9 cellular contexts compared by ENCODE assay signal in genomic region chr14:73829526-73830431, GRCh38. TPM values are rescaled to one million over a fixed set of nuclear protein-coding genes. Genes with fewer than 3 reads are reported as not detected.
A peak's percentile ranks its signal among the peaks of the same experiment; 100 is the strongest.
DNase-seq lines count a peak whose midpoint lies in the region; ATAC-seq and TF ChIP-seq lines count a peak whose summit lies in the region.
"Had no signal": no experiment of that assay in that cellular context is flagged by ENCODE, and none has a peak within 500 bp of the region (broad histone marks: within the 10 kb centered on the region; RNA-seq: fewer than 3 reads in every experiment).

No MANE protein-coding gene starts in this region.

- no peak overlapping the region for H2AK5ac ChIP-seq in H9 (ENCODE audit: insufficient read length, low read length)

- H2BK5ac ChIP-seq in H9 (ENCODE audit: insufficient read length, low read length): no peak overlapping the region

- no peak overlapping the region for H4K91ac ChIP-seq in H9 (ENCODE audit: insufficient read length, low read depth, low read length)

- H3K79me2 ChIP-seq in H9 (ENCODE audit: insufficient read depth, low read length): no peaks in the 10 kb centered on the region

- H3K9me3 Mint-ChIP-seq in T-cell: no peaks in the 10 kb centered on the region
- no peaks in the 10 kb centered on the region for H3K9me3 Mint-ChIP-seq in H9

- H3K23ac ChIP-seq in H9 (ENCODE audit: insufficient read length, low read depth, low read length): no peak overlapping the region

- WGBS in H9 (ENCODE audit: extremely low coverage, insufficient read length, low lambda C conversion rate): no CpG with 5 or more reads among the region's 9 CpGs

- no peak overlapping the region for H4K8ac ChIP-seq in H9 (replicated peaks; ENCODE audit: insufficient read length, low read depth, low read length)

- TF ChIP-seq CTCF in HEK293 (tag by site-specific recombination; IDR thresholded peaks at IDR 0.05) (no peak), thoracic aorta (IDR thresholded peaks at IDR 0.05) (no peak), H9 (conservative IDR thresholded peaks at IDR 0.05) (no peak)

- no peak overlapping the region for H3K18ac ChIP-seq in H9 (ENCODE audit: insufficient read length, low read depth, low read length)

- CTCF ChIA-PET in HEK293 (lab: Yijun Ruan, JAX): interaction anchor here (0.6 to 1.5 kb wide), 4 partner anchors 17 to 217 kb away, joined by 3 to 5 read pairs (median 4); no protein-coding TSS in a partner anchor
- CTCF ChIA-PET in T-cell (lab: Charles Lee): interaction anchor here (0.6 to 0.7 kb wide), 4 partner anchors 71 to 881 kb away, joined by 3 to 9 read pairs (median 5); no protein-coding TSS in a partner anchor

- peak in 1 of 4 experiments; percentile 55 for ATAC-seq in T-cell (replicated peaks in 1 of 4)
- peak; percentile 82 for ATAC-seq in thoracic aorta (ENCODE audit: insufficient number of reproducible peaks, low FRiP score, low read depth)
- no peak for ATAC-seq in GM21576 (IDR thresholded peaks at IDR 0.05; ENCODE audit: unreplicated experiment)
- ATAC-seq in HG02840 (IDR thresholded peaks at IDR 0.05; ENCODE audit: low FRiP score, unreplicated experiment): no peak

- no peak overlapping the region for H3K4ac ChIP-seq in H9 (ENCODE audit: low read depth, low read length)

- H3K79me1 ChIP-seq in H9 (ENCODE audit: insufficient read depth, low read depth, low read length, poor library complexity, severe bottlenecking): no peaks in the 10 kb centered on the region

- H3K4me1 ChIP-seq in HEK293 (ENCODE audit: control insufficient read depth, insufficient read depth, low read length) (peaks cover 8% of the 10 kb centered on the region), thoracic aorta (ENCODE audit: control insufficient read depth in 1 of 2, low read depth in 2 of 2) (peaks cover 4 to 20% of the 10 kb centered on the region in 2 donors), H9 (ENCODE audit: insufficient read depth, low read length) (peaks cover 4% of the 10 kb centered on the region; the same call in 1 of the 2 replicates)

- H3K27me3 Mint-ChIP-seq in T-cell (no peaks in the 10 kb centered on the region), H9 (ENCODE audit: low read depth) (no peaks in the 10 kb centered on the region; the same call in 1 of the 2 replicates)

- H3K27ac Mint-ChIP-seq in T-cell (peak overlapping the region; percentile 4 to 70), H9 (no peak overlapping the region)

- POLR2A ChIA-PET in HEK293 (lab: Yijun Ruan, JAX): interaction anchor here (0.6 to 1.3 kb wide), 3 partner anchors 22 to 326 kb away, joined by 4 to 16 read pairs (median 5); partner anchors contain the start of gene PTGR2
- POLR2A ChIA-PET in T-cell (lab: Charles Lee): interaction anchor here in 1 of 2 donors (0.6 kb wide), 2 partner anchors 24 to 107 kb away, joined by 3 to 6 read pairs; no protein-coding TSS in a partner anchor

- no peak overlapping the region for H3K4me2 ChIP-seq in H9 (ENCODE audit: insufficient read depth, insufficient read length, low read length)

- no peak overlapping the region for H3T11ph ChIP-seq in H9 (ENCODE audit: low read length)

- H3K4me3 ChIP-seq in HEK293 (ENCODE audit: low read depth, low read length) (no peak overlapping the region), thoracic aorta (no peak overlapping the region)

- DNase-seq in ELR (ENCODE audit: low read depth) (peak; percentile 88), T-cell (peak in 2 of 34 experiments; percentile 4 to 8), fibroblast of peridontal ligament (ENCODE audit: extremely low read depth) (peak; percentile 89), thoracic aorta (ENCODE audit: low spot score) (no peak), H9 (no peak)

- no peak overlapping the region for H2BK120ac ChIP-seq in H9 (ENCODE audit: low read depth, low read length, poor library complexity, severe bottlenecking)

- H2BK15ac ChIP-seq in H9 (ENCODE audit: low read depth, low read length): no peak overlapping the region

- no peak overlapping the region for H3K4me3 Mint-ChIP-seq in T-cell
- no peak overlapping the region for H3K4me3 Mint-ChIP-seq in H9

- no peak overlapping the region; the same call in 1 of the 2 replicates for H3K14ac ChIP-seq in H9 (ENCODE audit: insufficient read depth, low read length)

- no peak overlapping the region for H3K27ac ChIP-seq in HEK293 (ENCODE audit: extremely low read depth, low read depth, low read length)
- H3K27ac ChIP-seq in thoracic aorta: peak overlapping the region; percentile 51 to 56
- no peak overlapping the region for H3K27ac ChIP-seq in H9 (ENCODE audit: insufficient read length, low read depth, low read length)
- H3K27ac ChIP-seq: epithelial cell of prostate had no signal

- no peaks in the 10 kb centered on the region for H3K23me2 ChIP-seq in H9 (ENCODE audit: insufficient read length, low read depth, low read length, poor library complexity, severe bottlenecking)

- H4K5ac ChIP-seq in H9 (ENCODE audit: insufficient read length, low read depth, low read length): no peak overlapping the region

- no peak overlapping the region for H3K9ac ChIP-seq in H9 (ENCODE audit: extremely low read depth, insufficient read length, low read length)

- no peak overlapping the region for H2AFZ ChIP-seq in H9 (ENCODE audit: low read length)

- no peak overlapping the region for H2BK12ac ChIP-seq in H9 (ENCODE audit: insufficient read length, low read depth, low read length)

- H3K56ac ChIP-seq in H9 (ENCODE audit: insufficient read length, low read depth, low read length): no peak overlapping the region

- H3K36me3 Mint-ChIP-seq in T-cell (no peaks in the 10 kb centered on the region), H9 (ENCODE audit: insufficient read depth in 1 of 3, low read depth in 3 of 3) (no peaks in the 10 kb centered on the region)

- peaks cover 5 to 10% (median 5%) of the 10 kb centered on the region in 3 donors for H3K4me1 Mint-ChIP-seq in T-cell
- H3K4me1 Mint-ChIP-seq in H9: peaks cover 16 to 19% of the 10 kb centered on the region in 2 experiments

- no peaks in the 10 kb centered on the region for H3K27me3 ChIP-seq in thoracic aorta (replicated peaks; ENCODE audit: insufficient read depth)
- H3K27me3 ChIP-seq in H9 (ENCODE audit: insufficient read depth, low read length): no peaks in the 10 kb centered on the region

- H3K36me3 ChIP-seq in HEK293 (ENCODE audit: control insufficient read depth in 2 of 2, insufficient read depth in 1 of 2, low read length in 2 of 2) (no peaks in the 10 kb centered on the region), thoracic aorta (no peaks in the 10 kb centered on the region)

- H2BK20ac ChIP-seq in H9 (ENCODE audit: low read depth, low read length, poor library complexity, severe bottlenecking): no peak overlapping the region

- H3K9me3 ChIP-seq in HEK293 (ENCODE audit: control insufficient read depth, insufficient read depth, low read depth, low read length) (no peaks in the 10 kb centered on the region), thoracic aorta (no peaks in the 10 kb centered on the region), H9 (ENCODE audit: control insufficient read depth, low read depth, low read length) (no peaks in the 10 kb centered on the region)

- H4K20me1 ChIP-seq in H9 (ENCODE audit: control insufficient read depth, insufficient read depth, insufficient read length): no peaks in the 10 kb centered on the region

TF ChIP-seq in HEK293, 187 proteins besides CTCF, POLR2A, EP300 and RAD21 (continues in another document):
- peak; percentile 60 for TF ChIP-seq ZNF335 (tag by site-specific recombination; conservative IDR thresholded peaks at IDR 0.05)
- TF ChIP-seq INSM2 (tag by site-specific recombination; IDR thresholded peaks at IDR 0.05): 0 out of 2 replicates have a peak, but pooled peaks have one; percentile 31
- no peak for TF ChIP-seq ZNF341 (tag by site-specific recombination; IDR thresholded peaks at IDR 0.05; ENCODE audit: low read depth)
- no peak for TF ChIP-seq ZNF426 (tag by site-specific recombination; IDR thresholded peaks at IDR 0.05)
- no peak for TF ChIP-seq AEBP2 (tag by site-specific recombination; IDR thresholded peaks at IDR 0.05; ENCODE audit: borderline replicate concordance)
- no peak for TF ChIP-seq ZNF391 (tag by site-specific recombination; IDR thresholded peaks at IDR 0.05; ENCODE audit: borderline replicate concordance, low read depth)
- TF ChIP-seq ZBTB21 (tag by site-specific recombination; IDR thresholded peaks at IDR 0.05): peak; percentile 71

RNA-seq across cellular contexts. Expression of gene PTGR2, which starts 21.9 kb away (rescaled TPM):
- total RNA-seq in T-cell: 1 to 10 TPM; 1.3 to 3.5 (median 2.9) TPM
- total RNA-seq in thoracic aorta: 1 to 10 TPM; 2.2 to 4.3 TPM
- 5.5 and 6.7 TPM in 2 replicates for total RNA-seq in H9 (2021)

RNA-seq across cellular contexts. Expression of gene ZNF410, which starts 56.9 kb away (rescaled TPM):
- total RNA-seq in T-cell: 10 to 100 TPM; 39.5 to 77.3 (median 40.3) TPM
- 10 to 100 TPM; 55.0 to 61.4 TPM for total RNA-seq in thoracic aorta
- 24.5 and 28.1 TPM in 2 replicates for total RNA-seq in H9 (2021)

Comparison
In these comparisons a context has a peak if more than half of its experiments do, and no peak if none do; other contexts are left out.
1. DNase-seq: peak in ELR (single experiment) and fibroblast of peridontal ligament (single experiment); none in thoracic aorta (single experiment) and H9 (single experiment).
2. H3K27ac ChIP-seq: peak in thoracic aorta (2 of 2); none in HEK293 (single experiment) and H9 (single experiment).
3. H3K27ac Mint-ChIP-seq: peak in T-cell (2 of 2); none in H9 (0 of 3).